1 cellular context compared by ENCODE assay signal in the genomic region with DNA sequence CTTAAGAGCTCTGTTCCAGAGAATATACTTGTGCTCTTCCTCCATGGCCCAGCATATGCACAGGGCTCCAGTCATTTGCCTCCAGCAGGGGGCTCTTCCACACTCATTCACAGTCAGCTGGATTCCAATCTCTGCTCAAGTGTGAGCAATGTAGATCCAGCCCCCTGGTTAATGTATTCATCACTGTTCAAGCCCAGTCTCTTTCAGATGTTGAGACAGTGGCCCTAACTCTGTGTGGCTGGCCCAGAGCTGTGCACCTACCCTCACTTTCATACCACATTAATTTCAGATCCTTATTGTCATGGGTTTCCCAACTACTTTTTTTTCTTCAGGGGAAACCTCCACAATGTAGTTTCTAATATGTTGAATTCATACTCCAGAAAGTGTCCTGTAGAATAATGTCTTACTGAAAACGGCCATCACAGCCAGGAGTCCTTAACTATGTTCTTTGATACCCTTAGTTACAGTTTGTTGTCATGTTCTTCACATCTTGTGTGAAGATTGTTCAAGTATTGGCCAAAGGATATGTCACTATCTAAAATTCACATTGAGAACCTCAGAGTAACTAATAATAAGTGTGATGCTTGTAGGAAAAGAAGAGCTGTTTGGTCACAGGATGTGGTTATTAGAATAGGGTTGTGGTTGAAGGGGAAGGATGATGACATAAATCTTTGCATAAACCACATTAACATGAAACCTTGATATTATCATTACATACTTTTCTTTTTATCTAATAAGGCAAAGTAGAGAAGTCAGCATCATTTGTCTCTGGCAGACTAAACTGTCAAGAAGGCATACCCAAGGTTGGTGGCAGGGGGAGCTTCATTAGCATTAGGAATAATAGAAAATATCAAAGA.
A peak's percentile ranks its signal among the peaks of the same experiment; 100 is the strongest.
TF ChIP-seq lines count a peak whose summit lies in the region.

No MANE protein-coding gene starts in this region.

TF ChIP-seq in HEK293, 187 proteins besides CTCF, POLR2A, EP300 and RAD21 (continued from another document):
- TF ChIP-seq, protein P1, sequence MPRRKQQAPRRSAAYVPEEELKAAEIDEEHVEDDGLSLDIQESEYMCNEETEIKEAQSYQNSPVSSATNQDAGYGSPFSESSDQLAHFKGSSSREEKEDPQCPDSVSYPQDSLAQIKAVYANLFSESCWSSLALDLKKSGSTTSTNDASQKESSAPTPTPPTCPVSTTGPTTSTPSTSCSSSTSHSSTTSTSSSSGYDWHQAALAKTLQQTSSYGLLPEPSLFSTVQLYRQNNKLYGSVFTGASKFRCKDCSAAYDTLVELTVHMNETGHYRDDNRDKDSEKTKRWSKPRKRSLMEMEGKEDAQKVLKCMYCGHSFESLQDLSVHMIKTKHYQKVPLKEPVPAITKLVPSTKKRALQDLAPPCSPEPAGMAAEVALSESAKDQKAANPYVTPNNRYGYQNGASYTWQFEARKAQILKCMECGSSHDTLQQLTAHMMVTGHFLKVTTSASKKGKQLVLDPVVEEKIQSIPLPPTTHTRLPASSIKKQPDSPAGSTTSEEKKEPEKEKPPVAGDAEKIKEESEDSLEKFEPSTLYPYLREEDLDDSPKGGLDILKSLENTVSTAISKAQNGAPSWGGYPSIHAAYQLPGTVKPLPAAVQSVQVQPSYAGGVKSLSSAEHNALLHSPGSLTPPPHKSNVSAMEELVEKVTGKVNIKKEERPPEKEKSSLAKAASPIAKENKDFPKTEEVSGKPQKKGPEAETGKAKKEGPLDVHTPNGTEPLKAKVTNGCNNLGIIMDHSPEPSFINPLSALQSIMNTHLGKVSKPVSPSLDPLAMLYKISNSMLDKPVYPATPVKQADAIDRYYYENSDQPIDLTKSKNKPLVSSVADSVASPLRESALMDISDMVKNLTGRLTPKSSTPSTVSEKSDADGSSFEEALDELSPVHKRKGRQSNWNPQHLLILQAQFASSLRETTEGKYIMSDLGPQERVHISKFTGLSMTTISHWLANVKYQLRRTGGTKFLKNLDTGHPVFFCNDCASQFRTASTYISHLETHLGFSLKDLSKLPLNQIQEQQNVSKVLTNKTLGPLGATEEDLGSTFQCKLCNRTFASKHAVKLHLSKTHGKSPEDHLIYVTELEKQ (tag by site-specific recombination; IDR thresholded peaks at IDR 0.05; ENCODE audit: borderline replicate concordance): no peak
- TF ChIP-seq BCL11B (tag by site-specific recombination; IDR thresholded peaks at IDR 0.05; ENCODE audit: low read depth): no peak
- TF ChIP-seq ZNF660 (tag by site-specific recombination; IDR thresholded peaks at IDR 0.05): peak; percentile 73
- TF ChIP-seq ZSCAN30 (tag by site-specific recombination; IDR thresholded peaks at IDR 0.05): peak; percentile 37; the same call in 1 of the 2 replicates
- TF ChIP-seq ZNF514 (tag by site-specific recombination; IDR thresholded peaks at IDR 0.05): no peak
- TF ChIP-seq ZNF202 (tag by site-specific recombination; IDR thresholded peaks at IDR 0.05; ENCODE audit: borderline replicate concordance): no peak
- no peak for TF ChIP-seq ZNF266 (tag by site-specific recombination; IDR thresholded peaks at IDR 0.05; ENCODE audit: low read depth)
- no peak for TF ChIP-seq ZNF473 (tag by site-specific recombination; IDR thresholded peaks at IDR 0.05)
- TF ChIP-seq ZNF24 (tag by site-specific recombination; IDR thresholded peaks at IDR 0.05): no peak
- no peak for TF ChIP-seq ZNF501 (tag by site-specific recombination; IDR thresholded peaks at IDR 0.05)
